12 cellular contexts compared by ENCODE assay signal in the genomic region with DNA sequence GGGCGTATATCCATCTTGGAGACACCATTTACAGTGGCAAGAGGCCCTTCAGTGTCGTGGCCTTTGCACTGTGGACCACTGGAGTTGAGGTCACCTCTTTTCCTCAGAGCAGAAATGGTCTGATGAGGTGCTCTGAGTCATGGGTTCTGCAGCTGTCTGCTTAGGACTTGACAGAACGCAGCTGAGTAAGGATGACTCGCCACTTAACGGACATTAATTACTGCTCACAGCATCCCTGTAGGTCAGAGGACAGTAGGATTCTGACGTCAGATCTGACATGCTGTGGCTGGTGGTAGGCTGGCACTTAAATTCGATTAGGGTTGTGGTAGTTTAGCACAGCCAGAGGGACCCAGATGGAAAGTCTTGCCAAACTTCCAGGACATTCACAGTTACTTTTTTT.
DNase-seq lines count a peak whose midpoint lies in the region; ATAC-seq and TF ChIP-seq lines count a peak whose summit lies in the region.
"Had no signal": no experiment of that assay in that cellular context is flagged by ENCODE, and none has a peak within 500 bp of the region (broad histone marks: within the 10 kb centered on the region; RNA-seq: fewer than 3 reads in every experiment).

No MANE protein-coding gene starts in this region.

- TF ChIP-seq CTCF in heart left ventricle (IDR thresholded peaks at IDR 0.05) (no peak), foreskin keratinocyte (conservative IDR thresholded peaks at IDR 0.05) (no peak), endothelial cell (IDR thresholded peaks at IDR 0.05; ENCODE audit: unreplicated experiment) (no peak)

- no peak overlapping the region for H3K27ac Mint-ChIP-seq in activated T-cell treated with anti-CD3 and anti-CD28 coated beads, Interleukin-2, amount 50 U/mL, for 24 hours
- H3K27ac Mint-ChIP-seq in endothelial cell (ENCODE audit: unreplicated experiment) = no peak overlapping the region

- WGBS in heart left ventricle, 4 donors = 56 to 75% (median 64%) methylated on average over 7 of the region's 7 CpGs

- H3K4me1 Mint-ChIP-seq in activated T-cell treated with anti-CD3 and anti-CD28 coated beads, Interleukin-2, amount 50 U/mL, for 24 hours (ENCODE audit: low read depth) = no peaks in the 10 kb centered on the region
- H3K4me1 Mint-ChIP-seq in endothelial cell (ENCODE audit: unreplicated experiment) = peaks cover 10% of the 10 kb centered on the region

- H3K9me3 Mint-ChIP-seq in activated T-cell treated with anti-CD3 and anti-CD28 coated beads, Interleukin-2, amount 50 U/mL, for 24 hours = peaks cover 2% of the 10 kb centered on the region
- no peaks in the 10 kb centered on the region for H3K9me3 Mint-ChIP-seq in endothelial cell (ENCODE audit: unreplicated experiment)

- ATAC-seq in heart left ventricle = peak in 3 of 4 donors; percentile 19 to 73 (median 58)
- no peak for ATAC-seq in Right ventricle myocardium inferior
- peak; percentile 93 for ATAC-seq in foreskin keratinocyte
- no peak for ATAC-seq in GM21423 (IDR thresholded peaks at IDR 0.05; ENCODE audit: unreplicated experiment)

- no peaks in the 10 kb centered on the region for H3K36me3 ChIP-seq in heart left ventricle
- H3K36me3 ChIP-seq: BLaER1 treated with 17β-estradiol and CSF1 and Interleukin-3, amounts not matched to agents 10 nM and 100 nM had no signal

- H3K27ac ChIP-seq in heart left ventricle (no peak overlapping the region), foreskin keratinocyte (no peak overlapping the region)
- H3K27ac ChIP-seq: BLaER1 treated with 17β-estradiol and CSF1 and Interleukin-3, amounts not matched to agents 10 nM and 100 nM had no signal

- no peak overlapping the region for H3K4me3 Mint-ChIP-seq in activated T-cell treated with anti-CD3 and anti-CD28 coated beads, Interleukin-2, amount 50 U/mL, for 24 hours
- no peak overlapping the region for H3K4me3 Mint-ChIP-seq in endothelial cell (ENCODE audit: unreplicated experiment)

- H3K9me3 ChIP-seq in heart left ventricle = no peaks in the 10 kb centered on the region

- peaks cover 26% of the 10 kb centered on the region for H3K27me3 Mint-ChIP-seq in activated T-cell treated with anti-CD3 and anti-CD28 coated beads, Interleukin-2, amount 50 U/mL, for 24 hours
- no peaks in the 10 kb centered on the region for H3K27me3 Mint-ChIP-seq in endothelial cell (ENCODE audit: unreplicated experiment)

- intact Hi-C loops in heart left ventricle (cut with DNase I) (no loop called here), Right ventricle myocardium inferior (cut with DNase I) (no loop called here)

- H3K36me3 Mint-ChIP-seq in activated T-cell treated with anti-CD3 and anti-CD28 coated beads, Interleukin-2, amount 50 U/mL, for 24 hours (ENCODE audit: low read depth) = no peaks in the 10 kb centered on the region
- H3K36me3 Mint-ChIP-seq in endothelial cell (ENCODE audit: low read depth, unreplicated experiment) = no peaks in the 10 kb centered on the region

- no peaks in the 10 kb centered on the region for H3K27me3 ChIP-seq in heart left ventricle
- H3K27me3 ChIP-seq in foreskin keratinocyte = no peaks in the 10 kb centered on the region
- H3K27me3 ChIP-seq: BLaER1 treated with 17β-estradiol and CSF1 and Interleukin-3, amounts not matched to agents 10 nM and 100 nM had no signal

- H3K4me3 ChIP-seq in heart left ventricle = no peak overlapping the region
- H3K4me3 ChIP-seq: BLaER1 treated with 17β-estradiol and CSF1 and Interleukin-3, amounts not matched to agents 10 nM and 100 nM had no signal

- in situ Hi-C loops in SK-MEL-5 (cut with HindIII; ENCODE audit: low pct_unique_long_range_greater_than_20kb, low sequenced_read_pairs) = no loop called here

- no peak for TF ChIP-seq POLR2A in heart left ventricle (IDR thresholded peaks at IDR 0.05)

- H3K4me1 ChIP-seq in heart left ventricle (peaks cover 0 to 23% (median 5%) of the 10 kb centered on the region in 12 donors), foreskin keratinocyte (no peaks in the 10 kb centered on the region)

- DNase-seq in heart left ventricle (peak in 1 of 5 donors; percentile 45), Right ventricle myocardium inferior (ENCODE audit: missing footprints) (no peak), SK-MEL-5 (ENCODE audit: low read depth, low spot score) (peak; percentile 4), foreskin keratinocyte (peak; percentile 35 to 77), NCI-H2107 treated with DMSO at 0.1 percent for 48 hours (lab: John Stamatoyannopoulos, UW; ENCODE audit: unreplicated experiment) (no peak), endothelial cell (ENCODE audit: low spot score) (no peak)
- no peak for DNase-seq in activated T-cell treated with anti-CD3 and anti-CD28 coated beads, Interleukin-2, amount 50 U/mL, for 24 hours
- DNase-seq: activated naive CD4-positive, alpha-beta T cell treated with Interleukin-2 at 50 U/mL for 16 hours; NCI-H1092 treated with DMSO at 0.1 percent for 48 hours; occipital lobe had no signal

Comparison
In these comparisons a context has a peak if more than half of its experiments do, and no peak if none do; other contexts are left out.
1. ATAC-seq: peak in heart left ventricle (3 of 4) and foreskin keratinocyte (single experiment); none in Right ventricle myocardium inferior (single experiment) and GM21423 (single experiment).
2. DNase-seq: peak in SK-MEL-5 (single experiment) and foreskin keratinocyte (2 of 2); none in Right ventricle myocardium inferior (single experiment), activated T-cell treated with anti-CD3 and anti-CD28 coated beads, Interleukin-2, amount 50 U/mL, for 24 hours (single experiment), NCI-H2107 treated with DMSO at 0.1 percent for 48 hours (single experiment) and endothelial cell (single experiment).